25 cellular contexts compared by ENCODE assay signal in genomic region chr17:51191895-51192294, GRCh38.
"Had no signal": no experiment of that assay in that cellular context is flagged by ENCODE, and none has a peak within 500 bp of the region (broad histone marks: within the 10 kb centered on the region; RNA-seq: fewer than 3 reads in every experiment).

No MANE protein-coding gene starts in this region.

- ATAC-seq: effector memory CD8-positive, alpha-beta T cell; esophagus mucosa; gastrocnemius medialis; heart right ventricle; left cardiac atrium; left lung; left ventricle myocardium superior; lower lobe of right lung; mucosa of descending colon had no signal

- DNase-seq: colonic mucosa; cortex of kidney; effector CD8-positive, alpha-beta T cell; effector memory CD8-positive, alpha-beta T cell; endodermal cell; erythroblast; esophagus squamous epithelium; foreskin fibroblast; foreskin melanocyte; gastrocnemius medialis; glutamatergic neuron; head of caudate nucleus; heart right ventricle; hippocampal formation; left cardiac atrium; left lung; left ventricle myocardium superior; lower lobe of right lung; mesenchymal stem cell; mucosa of descending colon; naive B cell had no signal

- FAIRE-seq: endometrium, islet of Langerhans had no signal

- H3K4me3 ChIP-seq: colonic mucosa, esophagus squamous epithelium, gastrocnemius medialis, heart right ventricle, left lung, lower lobe of right lung, mucosa of descending colon had no signal

- H3K9me3 ChIP-seq: colonic mucosa, esophagus squamous epithelium, gastrocnemius medialis, heart right ventricle, left lung, lower lobe of right lung, mucosa of descending colon had no signal

- H3K4me1 ChIP-seq: colonic mucosa, esophagus squamous epithelium, gastrocnemius medialis, left lung, lower lobe of right lung had no signal

- H3K27me3 ChIP-seq: colonic mucosa, esophagus squamous epithelium, gastrocnemius medialis, heart right ventricle, left lung had no signal

- H3K27ac ChIP-seq: colonic mucosa, epithelial cell of prostate, esophagus squamous epithelium, gastrocnemius medialis, heart right ventricle, left lung, lower lobe of right lung had no signal
